18 cellular contexts compared by ENCODE assay signal in genomic region chr9:8648271-8648670, GRCh38.
"Had no signal": no experiment of that assay in that cellular context is flagged by ENCODE, and none has a peak within 500 bp of the region (broad histone marks: within the 10 kb centered on the region; RNA-seq: fewer than 3 reads in every experiment).

No MANE protein-coding gene starts in this region.

- H3K36me3 Mint-ChIP-seq: memory B cell had no signal

- H3K9me3 Mint-ChIP-seq: neural crest cell had no signal

- H3K27me3 ChIP-seq: breast epithelium, heart right ventricle, ovary, tibial nerve, vagina had no signal

- H3K27me3 Mint-ChIP-seq: memory B cell had no signal

- H3K27ac Mint-ChIP-seq: memory B cell had no signal

- H3K4me1 Mint-ChIP-seq: memory B cell had no signal

- H3K4me3 Mint-ChIP-seq: memory B cell, neural crest cell had no signal

- H3K27ac ChIP-seq: breast epithelium, heart right ventricle, left ventricle myocardium inferior, ovary, skin epidermis, tibial nerve, vagina had no signal

- H3K4me3 ChIP-seq: breast epithelium, heart right ventricle, left ventricle myocardium inferior, ovary, skin epidermis, tibial nerve, vagina had no signal

- DNase-seq: activated CD4-positive, alpha-beta T cell treated with anti-CD3 and anti-CD28 coated beads, Interleukin-2, amount 50 U/mL, for 1 hour; activated CD4-positive, CD25-positive, alpha-beta regulatory T cell; activated naive CD4-positive, alpha-beta T cell treated with anti-CD3 and anti-CD28 coated beads, Interleukin-2, amount 50 U/mL, for 16 hours; activated T-cell treated with anti-CD3 and anti-CD28 coated beads, Interleukin-2, amount 50 U/mL, for 1 hour; amygdala; heart right ventricle; islet precursor cell; left ventricle myocardium inferior; ovary; retina; T-helper 1 cell had no signal

- H3K4me1 ChIP-seq: breast epithelium, tibial nerve, vagina had no signal

- ATAC-seq: esophagus mucosa, heart right ventricle had no signal

- H3K9me3 ChIP-seq: breast epithelium, heart right ventricle, left ventricle myocardium inferior, ovary, tibial nerve, vagina had no signal

- H3K36me3 ChIP-seq: breast epithelium, heart right ventricle, left ventricle myocardium inferior, ovary, tibial nerve, vagina had no signal
